ENCODE assay signal across 8 cellular contexts in the genomic region with DNA sequence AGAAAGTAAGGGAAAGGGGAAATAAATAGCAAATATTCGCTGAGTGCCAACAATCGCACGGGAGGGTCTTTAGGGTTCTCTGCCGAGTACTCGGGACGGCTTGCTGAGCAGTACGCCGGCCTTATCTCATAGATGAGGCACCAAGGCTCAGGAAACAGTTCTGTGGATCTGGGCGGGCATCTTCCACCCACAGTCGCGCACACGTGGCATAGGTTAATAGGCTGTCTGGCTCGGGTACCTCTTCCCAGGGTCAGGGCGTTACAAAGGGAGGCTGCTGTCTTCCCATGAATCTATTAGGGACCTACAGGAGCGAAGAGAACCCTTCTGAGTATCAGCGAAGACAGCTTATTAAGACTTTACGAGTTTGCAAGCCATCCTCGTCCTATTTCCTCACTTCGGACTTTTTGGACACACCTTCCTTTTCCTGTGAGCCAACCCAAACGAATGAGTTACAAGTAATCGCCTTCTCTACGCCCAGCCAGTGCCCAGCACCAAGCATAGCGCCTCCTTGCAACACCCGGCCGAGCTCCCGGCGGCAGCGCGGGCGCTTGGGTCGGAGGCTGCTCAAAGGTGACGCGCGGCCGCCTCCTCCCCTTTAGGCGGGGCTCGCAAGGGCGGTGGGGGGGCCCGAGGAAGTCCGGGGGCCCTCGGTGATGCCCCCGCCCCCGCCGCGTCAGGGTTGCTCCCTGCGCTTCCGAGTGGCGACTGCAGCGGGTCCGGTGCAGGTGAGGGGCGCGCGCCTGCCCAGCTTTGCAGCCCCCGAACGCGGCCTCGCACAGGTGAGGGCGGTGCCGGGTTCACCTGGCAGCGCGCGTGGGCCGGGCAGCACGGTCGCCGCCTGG. TPM values are rescaled to one million over a fixed set of nuclear protein-coding genes. Genes with fewer than 3 reads are reported as not detected.
DNase-seq lines count a peak whose midpoint lies in the region; ATAC-seq and TF ChIP-seq lines count a peak whose summit lies in the region.

A gene with protein sequence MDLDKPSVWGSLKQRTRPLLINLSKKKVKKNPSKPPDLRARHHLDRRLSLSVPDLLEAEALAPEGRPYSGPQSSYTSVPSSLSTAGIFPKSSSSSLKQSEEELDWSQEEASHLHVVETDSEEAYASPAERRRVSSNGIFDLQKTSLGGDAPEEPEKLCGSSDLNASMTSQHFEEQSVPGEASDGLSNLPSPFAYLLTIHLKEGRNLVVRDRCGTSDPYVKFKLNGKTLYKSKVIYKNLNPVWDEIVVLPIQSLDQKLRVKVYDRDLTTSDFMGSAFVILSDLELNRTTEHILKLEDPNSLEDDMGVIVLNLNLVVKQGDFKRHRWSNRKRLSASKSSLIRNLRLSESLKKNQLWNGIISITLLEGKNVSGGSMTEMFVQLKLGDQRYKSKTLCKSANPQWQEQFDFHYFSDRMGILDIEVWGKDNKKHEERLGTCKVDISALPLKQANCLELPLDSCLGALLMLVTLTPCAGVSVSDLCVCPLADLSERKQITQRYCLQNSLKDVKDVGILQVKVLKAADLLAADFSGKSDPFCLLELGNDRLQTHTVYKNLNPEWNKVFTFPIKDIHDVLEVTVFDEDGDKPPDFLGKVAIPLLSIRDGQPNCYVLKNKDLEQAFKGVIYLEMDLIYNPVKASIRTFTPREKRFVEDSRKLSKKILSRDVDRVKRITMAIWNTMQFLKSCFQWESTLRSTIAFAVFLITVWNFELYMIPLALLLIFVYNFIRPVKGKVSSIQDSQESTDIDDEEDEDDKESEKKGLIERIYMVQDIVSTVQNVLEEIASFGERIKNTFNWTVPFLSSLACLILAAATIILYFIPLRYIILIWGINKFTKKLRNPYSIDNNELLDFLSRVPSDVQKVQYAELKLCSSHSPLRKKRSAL (plus strand): TSS at position 676 of the 842 bp plus-strand sequence. CDS start 66,705 bp downstream, outside the sequence.

- peak; percentile 35; the same call in 1 of the 2 replicates for TF ChIP-seq CTCF in LNCAP (IDR thresholded peaks at IDR 0.05)

- H3K9me3 ChIP-seq in T-helper 17 cell (ENCODE audit: control insufficient read depth, low read length, poor library complexity, severe bottlenecking), result no peaks in the 10 kb centered on the region
- no peaks in the 10 kb centered on the region for H3K9me3 ChIP-seq in iPS-18c (ENCODE audit: control insufficient read depth, insufficient read depth, low read length)

- peak within 1 kb of the TSS; percentile 87 for H3K4me3 Mint-ChIP-seq in T-helper 17 cell

- H3K4me1 Mint-ChIP-seq in T-helper 17 cell, result peaks cover 31% of the 10 kb centered on the region

- ATAC-seq in GM21737 (IDR thresholded peaks at IDR 0.05; ENCODE audit: unreplicated experiment), result peak; percentile 71
- ATAC-seq in T-helper 17 cell, result peak; percentile 89

- DNase-seq in DMS53 treated with DMSO at 0.1 percent for 48 hours (lab: John Stamatoyannopoulos, UW; ENCODE audit: unreplicated experiment) (peak; percentile 87), T-helper 17 cell (peak; percentile 60 to 73 (median 67)), amniotic stem cell (lab: John Stamatoyannopoulos, UW) (peak; percentile 23), middle frontal gyrus (ENCODE audit: extremely low spot score, low spot score) (no peak)
- DNase-seq in stimulated activated CD4-positive, alpha-beta T cell treated with anti-CD3 and anti-CD28 coated beads, Interleukin-15, amount 100 ng/mL, for 24 hours, result peak; percentile 87

- H3K27ac Mint-ChIP-seq in T-helper 17 cell, result peak within 1 kb of the TSS; percentile 84

- no peaks in the 10 kb centered on the region for H3K27me3 Mint-ChIP-seq in T-helper 17 cell

- H3K4me3 ChIP-seq in iPS-18c (ENCODE audit: insufficient read depth, low read depth, low read length), result peak within 1 kb of the TSS; percentile 78

- H3K36me3 Mint-ChIP-seq in T-helper 17 cell (ENCODE audit: low read depth), result no peaks in the 10 kb centered on the region

RNA-seq across cellular contexts. Expression of the gene that starts here (rescaled TPM):
- 10 to 100 TPM; 16.2 to 23.1 TPM for total RNA-seq in T-helper 17 cell
